11 cellular contexts compared by ENCODE assay signal in the genomic region with DNA sequence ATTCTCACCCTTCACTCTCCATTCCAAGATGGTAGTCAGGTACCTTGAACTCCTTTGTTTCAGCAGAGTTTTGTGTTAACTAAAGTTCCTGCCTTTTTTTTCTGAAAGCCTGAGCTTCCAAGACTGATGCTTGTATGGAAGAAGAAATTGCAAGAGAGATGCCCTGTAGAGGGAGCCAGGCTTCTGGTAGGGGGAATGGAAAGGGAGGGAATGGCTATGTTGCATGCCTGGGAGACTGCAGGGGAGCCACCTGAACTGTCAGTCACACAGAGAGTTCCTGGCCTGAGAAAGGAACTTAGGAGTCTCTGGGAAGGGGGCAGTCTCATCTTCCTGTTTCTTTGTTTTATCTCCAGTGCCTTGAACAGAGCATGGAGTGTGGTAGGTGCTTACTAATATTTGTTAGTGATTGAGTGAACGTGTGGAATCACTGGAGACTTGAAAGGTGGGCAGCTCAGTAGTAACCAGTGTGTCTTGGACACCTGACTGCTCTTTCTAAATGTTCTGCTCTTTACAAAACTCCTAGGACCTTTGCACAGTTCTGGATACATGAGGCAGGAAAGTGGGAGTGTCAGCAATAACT.
DNase-seq lines count a peak whose midpoint lies in the region; ATAC-seq and TF ChIP-seq lines count a peak whose summit lies in the region.
"Had no signal": no experiment of that assay in that cellular context is flagged by ENCODE, and none has a peak within 500 bp of the region (broad histone marks: within the 10 kb centered on the region; RNA-seq: fewer than 3 reads in every experiment).

No MANE protein-coding gene starts in this region.

- H3K36me3 Mint-ChIP-seq in neural crest cell (ENCODE audit: low read depth), result no peaks in the 10 kb centered on the region

- H3K9me3 ChIP-seq in MG63, result no peaks in the 10 kb centered on the region
- H3K9me3 ChIP-seq in effector memory CD4-positive, alpha-beta T cell (ENCODE audit: control insufficient read depth, low read length), result no peaks in the 10 kb centered on the region
- H3K9me3 ChIP-seq: right lobe of liver had no signal

- peak; percentile 44 for TF ChIP-seq CTCF in neural crest cell (conservative IDR thresholded peaks at IDR 0.05)

- H3K9me3 Mint-ChIP-seq in neural crest cell, result no peaks in the 10 kb centered on the region

- no peaks in the 10 kb centered on the region for H3K36me3 ChIP-seq in MG63
- no peaks in the 10 kb centered on the region for H3K36me3 ChIP-seq in effector memory CD4-positive, alpha-beta T cell (ENCODE audit: control insufficient read depth, insufficient read depth, low read length)
- H3K36me3 ChIP-seq: right lobe of liver had no signal

- H3K27ac Mint-ChIP-seq in neural crest cell (ENCODE audit: unreplicated experiment), result no peak overlapping the region
- H3K27ac Mint-ChIP-seq: stimulated activated naive CD8-positive, alpha-beta T cell treated with anti-CD3 and anti-CD28 coated beads, Interleukin-15, amount 100 ng/mL, for 72 hours had no signal

- H3K4me1 Mint-ChIP-seq in neural crest cell, result no peaks in the 10 kb centered on the region
- H3K4me1 Mint-ChIP-seq: stimulated activated naive CD8-positive, alpha-beta T cell treated with anti-CD3 and anti-CD28 coated beads, Interleukin-15, amount 100 ng/mL, for 72 hours had no signal

- H3K27ac ChIP-seq in effector memory CD4-positive, alpha-beta T cell (ENCODE audit: insufficient read depth, low read length, poor library complexity, severe bottlenecking), result no peak overlapping the region
- H3K27ac ChIP-seq: right lobe of liver had no signal

- DNase-seq in GM03348 (ENCODE audit: low spot score) (peak; percentile 5), MG63 (peak; percentile 1), ecto neural progenitor cell (ENCODE audit: low spot score) (peak; percentile 75), neural crest cell (ENCODE audit: low read depth, low spot score) (peak; percentile 6)
- no peak for DNase-seq in effector memory CD4-positive, alpha-beta T cell
- DNase-seq: erythroblast; stimulated activated naive CD8-positive, alpha-beta T cell treated with anti-CD3 and anti-CD28 coated beads, Interleukin-15, amount 100 ng/mL, for 72 hours had no signal

- no peaks in the 10 kb centered on the region for H3K4me1 ChIP-seq in effector memory CD4-positive, alpha-beta T cell (ENCODE audit: control insufficient read depth, insufficient read depth, low read length, poor library complexity, severe bottlenecking)
- H3K4me1 ChIP-seq: right lobe of liver had no signal

- ATAC-seq in HG02970 (IDR thresholded peaks at IDR 0.05; ENCODE audit: low FRiP score, unreplicated experiment) (no peak), GM19463 (IDR thresholded peaks at IDR 0.05; ENCODE audit: unreplicated experiment) (no peak), HG03439 (IDR thresholded peaks at IDR 0.05; ENCODE audit: unreplicated experiment) (no peak)
- ATAC-seq: stimulated activated naive CD8-positive, alpha-beta T cell treated with anti-CD3 and anti-CD28 coated beads, Interleukin-15, amount 100 ng/mL, for 72 hours had no signal

- H3K4me3 ChIP-seq in MG63, result no peak overlapping the region
- no peak overlapping the region for H3K4me3 ChIP-seq in effector memory CD4-positive, alpha-beta T cell (ENCODE audit: insufficient read depth, low read depth, low read length, poor library complexity, severe bottlenecking)
- H3K4me3 ChIP-seq: right lobe of liver had no signal

- H3K27me3 Mint-ChIP-seq in neural crest cell (ENCODE audit: low read depth), result no peaks in the 10 kb centered on the region
- H3K27me3 Mint-ChIP-seq: stimulated activated naive CD8-positive, alpha-beta T cell treated with anti-CD3 and anti-CD28 coated beads, Interleukin-15, amount 100 ng/mL, for 72 hours had no signal

- no peaks in the 10 kb centered on the region for H3K27me3 ChIP-seq in MG63
- H3K27me3 ChIP-seq in effector memory CD4-positive, alpha-beta T cell (replicated peaks; ENCODE audit: control insufficient read depth, insufficient read depth, low read length, poor library complexity, severe bottlenecking), result no peaks in the 10 kb centered on the region
- H3K27me3 ChIP-seq: right lobe of liver had no signal

- no peak overlapping the region for H3K4me3 Mint-ChIP-seq in neural crest cell
- H3K4me3 Mint-ChIP-seq: stimulated activated naive CD8-positive, alpha-beta T cell treated with anti-CD3 and anti-CD28 coated beads, Interleukin-15, amount 100 ng/mL, for 72 hours had no signal

Comparison
In these comparisons a context has a peak if more than half of its experiments do, and no peak if none do; other contexts are left out.
1. DNase-seq: peak in GM03348 (single experiment), MG63 (single experiment), ecto neural progenitor cell (single experiment) and neural crest cell (single experiment); none in effector memory CD4-positive, alpha-beta T cell (0 of 3).